7 cellular contexts compared by ENCODE assay signal in the genomic region with DNA sequence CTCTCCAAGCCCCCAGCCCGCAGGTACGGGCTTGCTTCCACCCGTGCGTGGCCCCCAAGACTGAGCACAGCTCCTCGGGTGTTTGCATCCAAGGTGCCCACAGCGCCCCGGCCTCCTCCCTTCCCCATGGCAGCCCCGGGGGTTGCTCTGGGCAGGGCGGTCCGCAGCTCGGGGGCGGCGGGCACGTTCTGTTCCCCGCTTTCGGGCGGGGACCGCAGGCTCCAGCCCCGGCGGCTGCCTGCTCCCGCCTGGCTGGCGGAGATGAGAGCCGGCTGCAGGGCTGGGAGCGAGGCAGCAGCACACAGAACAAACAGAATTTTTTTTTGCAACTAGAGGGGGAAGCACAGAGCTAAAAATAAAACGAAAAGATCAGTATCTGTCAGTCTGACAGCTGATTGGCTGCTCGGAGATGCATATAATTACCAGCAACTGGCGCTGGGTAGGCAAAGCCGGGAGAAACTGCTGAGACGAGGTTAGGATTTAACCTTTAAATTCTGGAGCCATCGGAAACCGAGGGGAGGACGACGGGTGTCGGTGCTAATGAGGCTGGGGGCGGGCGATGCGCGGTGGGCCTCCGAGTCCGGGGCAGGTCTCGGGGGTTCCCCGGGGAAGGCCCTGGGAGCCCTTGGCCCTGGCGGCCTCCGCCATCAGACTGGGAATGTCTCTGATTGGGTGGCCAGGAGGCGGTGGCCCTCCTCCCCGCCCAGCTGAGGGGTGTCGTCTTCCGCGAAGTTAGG.
DNase-seq lines count a peak whose midpoint lies in the region; ATAC-seq, FAIRE-seq and TF ChIP-seq lines count a peak whose summit lies in the region.

No MANE protein-coding gene starts in this region.

- peaks cover 7 to 21% (median 14%) of the 10 kb centered on the region in 3 donors for H3K4me1 ChIP-seq in pancreas

- H3K4me3 ChIP-seq in astrocyte of the cerebellum (ENCODE audit: low read depth, low read length), result peak overlapping the region; percentile 11
- H3K4me3 ChIP-seq in pancreas, result peak overlapping the region in 2 of 4 donors; percentile 30 to 44

- in situ Hi-C loops in astrocyte of the cerebellum (cut with HindIII; ENCODE audit: low sequenced_read_pairs), result loop anchor here (5.0 kb wide), 1 partner anchor 38 kb away; no protein-coding TSS in a partner anchor

- H3K36me3 ChIP-seq in KOPT-K1 (ENCODE audit: insufficient read depth, low read length) (no peaks in the 10 kb centered on the region), pancreas (no peaks in the 10 kb centered on the region)

- H3K27ac ChIP-seq in KOPT-K1 (ENCODE audit: low read depth, low read length, poor library complexity, severe bottlenecking), result peak overlapping the region; percentile 64
- peak overlapping the region in 3 of 4 donors; percentile 53 to 79 (median 72) for H3K27ac ChIP-seq in pancreas

- intact Hi-C loops in left ventricle myocardium superior (cut with micrococcal nuclease) (no loop called here), pancreas (cut with DNase I) (loop anchor here in 1 of 3 donors (10.0 kb wide), 1 partner anchor 146 kb away; a partner anchor contains a TSS)

- H3K27me3 ChIP-seq in pancreas, result no peaks in the 10 kb centered on the region

- no peaks in the 10 kb centered on the region for H3K9me3 ChIP-seq in KOPT-K1 (ENCODE audit: insufficient read depth, low read length, poor library complexity, severe bottlenecking)
- H3K9me3 ChIP-seq in pancreas, result no peaks in the 10 kb centered on the region

- peak; percentile 49 for TF ChIP-seq POLR2A in GM18505 (IDR thresholded peaks at IDR 0.05; ENCODE audit: borderline replicate concordance, extremely low read depth, insufficient read depth, insufficient read length)

- ATAC-seq in GM18505 (IDR thresholded peaks at IDR 0.05; ENCODE audit: unreplicated experiment) (peak; percentile 54), left ventricle myocardium superior (peak; percentile 80), pancreas (peak; percentile 75 to 89 (median 87))

- no peak for FAIRE-seq in pancreas (lab: Jason Lieb, UNC)

- DNase-seq in SKM-1 treated with dmso at 0.1 percent for 144 hours (lab: John Stamatoyannopoulos, UW; ENCODE audit: unreplicated experiment) (peak; percentile 90), astrocyte of the cerebellum (ENCODE audit: low read depth) (peak; percentile 36), left ventricle myocardium superior (peak; percentile 82), pancreas (peak in 5 of 6 donors; percentile 52 to 76 (median 54)), H4 (ENCODE audit: low spot score) (no peak)

- 16 to 19% methylated on average over 42 to 49 of the region's 49 CpGs for WGBS in pancreas, 2 donors

- peak; percentile 6 for TF ChIP-seq CTCF in astrocyte of the cerebellum (IDR thresholded peaks at IDR 0.05; ENCODE audit: low read depth, low read length, missing control alignments)
- TF ChIP-seq CTCF in pancreas (IDR thresholded peaks at IDR 0.05), result no peak
